1 cellular context compared by ENCODE assay signal in the genomic region with DNA sequence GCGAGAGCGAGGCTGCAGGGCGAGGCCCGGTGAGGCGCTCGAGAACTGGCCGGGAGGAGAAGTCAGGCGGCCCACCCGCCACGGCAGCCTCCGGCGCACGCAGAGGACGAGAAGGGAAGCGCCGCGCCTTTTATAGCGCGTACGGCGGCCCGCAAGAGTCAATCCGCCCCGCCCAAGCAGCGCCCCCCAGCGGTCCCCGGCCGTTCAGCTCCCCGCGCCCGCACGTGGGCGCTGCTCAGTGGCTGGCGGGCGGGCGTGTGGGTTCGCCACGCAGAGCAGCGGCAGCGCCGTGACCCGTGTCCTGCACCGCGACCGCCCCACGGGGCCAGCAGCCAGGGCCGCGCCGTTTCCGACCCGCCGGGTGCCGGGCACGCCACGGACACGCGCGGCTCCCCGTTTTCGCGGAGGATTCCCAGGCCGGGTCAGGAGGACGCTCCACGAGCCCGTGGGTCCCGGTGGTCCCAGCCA.
TF ChIP-seq lines count a peak whose summit lies in the region.

No MANE protein-coding gene starts in this region.

TF ChIP-seq in HepG2, 621 proteins besides CTCF, POLR2A, EP300 and RAD21 (continued from another document and continues in another):
- TF ChIP-seq, protein P1, sequence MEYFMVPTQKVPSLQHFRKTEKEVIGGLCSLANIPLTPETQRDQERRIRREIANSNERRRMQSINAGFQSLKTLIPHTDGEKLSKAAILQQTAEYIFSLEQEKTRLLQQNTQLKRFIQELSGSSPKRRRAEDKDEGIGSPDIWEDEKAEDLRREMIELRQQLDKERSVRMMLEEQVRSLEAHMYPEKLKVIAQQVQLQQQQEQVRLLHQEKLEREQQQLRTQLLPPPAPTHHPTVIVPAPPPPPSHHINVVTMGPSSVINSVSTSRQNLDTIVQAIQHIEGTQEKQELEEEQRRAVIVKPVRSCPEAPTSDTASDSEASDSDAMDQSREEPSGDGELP (IDR thresholded peaks at IDR 0.05; ENCODE audit: borderline replicate concordance, low read depth), result no peak
- no peak for TF ChIP-seq RFX1 (IDR thresholded peaks at IDR 0.05)
- TF ChIP-seq HOXD1 (CRISPR knock-in tag; IDR thresholded peaks at IDR 0.05), result peak; percentile 89
- peak; percentile 79 for TF ChIP-seq ZNF746 (CRISPR knock-in tag; IDR thresholded peaks at IDR 0.05)
- peak; percentile 75; the same call in 1 of the 2 replicates for TF ChIP-seq BCL6 (CRISPR knock-in tag; IDR thresholded peaks at IDR 0.05)
- TF ChIP-seq, protein P2, sequence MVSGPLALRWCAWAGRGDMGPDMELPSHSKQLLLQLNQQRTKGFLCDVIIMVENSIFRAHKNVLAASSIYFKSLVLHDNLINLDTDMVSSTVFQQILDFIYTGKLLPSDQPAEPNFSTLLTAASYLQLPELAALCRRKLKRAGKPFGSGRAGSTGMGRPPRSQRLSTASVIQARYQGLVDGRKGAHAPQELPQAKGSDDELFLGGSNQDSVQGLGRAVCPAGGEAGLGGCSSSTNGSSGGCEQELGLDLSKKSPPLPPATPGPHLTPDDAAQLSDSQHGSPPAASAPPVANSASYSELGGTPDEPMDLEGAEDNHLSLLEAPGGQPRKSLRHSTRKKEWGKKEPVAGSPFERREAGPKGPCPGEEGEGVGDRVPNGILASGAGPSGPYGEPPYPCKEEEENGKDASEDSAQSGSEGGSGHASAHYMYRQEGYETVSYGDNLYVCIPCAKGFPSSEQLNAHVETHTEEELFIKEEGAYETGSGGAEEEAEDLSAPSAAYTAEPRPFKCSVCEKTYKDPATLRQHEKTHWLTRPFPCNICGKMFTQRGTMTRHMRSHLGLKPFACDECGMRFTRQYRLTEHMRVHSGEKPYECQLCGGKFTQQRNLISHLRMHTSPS (CRISPR knock-in tag; IDR thresholded peaks at IDR 0.05; ENCODE audit: low read depth), result peak; percentile 29; the same call in 1 of the 2 replicates
- TF ChIP-seq KAT2B (IDR thresholded peaks at IDR 0.05; ENCODE audit: borderline replicate concordance, low read depth, low read length), result no peak
- peak; percentile 95 for TF ChIP-seq YEATS2 (CRISPR knock-in tag; IDR thresholded peaks at IDR 0.05; ENCODE audit: borderline replicate concordance)
- TF ChIP-seq, protein P3, sequence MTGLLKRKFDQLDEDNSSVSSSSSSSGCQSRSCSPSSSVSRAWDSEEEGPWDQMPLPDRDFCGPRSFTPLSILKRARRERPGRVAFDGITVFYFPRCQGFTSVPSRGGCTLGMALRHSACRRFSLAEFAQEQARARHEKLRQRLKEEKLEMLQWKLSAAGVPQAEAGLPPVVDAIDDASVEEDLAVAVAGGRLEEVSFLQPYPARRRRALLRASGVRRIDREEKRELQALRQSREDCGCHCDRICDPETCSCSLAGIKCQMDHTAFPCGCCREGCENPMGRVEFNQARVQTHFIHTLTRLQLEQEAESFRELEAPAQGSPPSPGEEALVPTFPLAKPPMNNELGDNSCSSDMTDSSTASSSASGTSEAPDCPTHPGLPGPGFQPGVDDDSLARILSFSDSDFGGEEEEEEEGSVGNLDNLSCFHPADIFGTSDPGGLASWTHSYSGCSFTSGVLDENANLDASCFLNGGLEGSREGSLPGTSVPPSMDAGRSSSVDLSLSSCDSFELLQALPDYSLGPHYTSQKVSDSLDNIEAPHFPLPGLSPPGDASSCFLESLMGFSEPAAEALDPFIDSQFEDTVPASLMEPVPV (CRISPR knock-in tag; IDR thresholded peaks at IDR 0.05), result peak; percentile 82
- TF ChIP-seq ZNF3 (CRISPR knock-in tag; IDR thresholded peaks at IDR 0.05), result no peak
- TF ChIP-seq PAX8 (CRISPR knock-in tag; IDR thresholded peaks at IDR 0.05; ENCODE audit: borderline replicate concordance), result 0 out of 2 replicates have a peak, but pooled peaks have one; percentile 23
- 0 out of 2 replicates have a peak, but pooled peaks have one; percentile 73 for TF ChIP-seq ZNF256 (CRISPR knock-in tag; conservative IDR thresholded peaks at IDR 0.05)
- peak; percentile 76; the same call in 1 of the 2 replicates for TF ChIP-seq ZZZ3 (CRISPR knock-in tag; IDR thresholded peaks at IDR 0.05; ENCODE audit: borderline replicate concordance)
- TF ChIP-seq CCDC6 (CRISPR knock-in tag; IDR thresholded peaks at IDR 0.05), result peak; percentile 99
- TF ChIP-seq ZNF225 (CRISPR knock-in tag; IDR thresholded peaks at IDR 0.05), result no peak; the same call in 1 of the 2 replicates
- no peak for TF ChIP-seq ZNF549 (CRISPR knock-in tag; IDR thresholded peaks at IDR 0.05)
- TF ChIP-seq TSC22D2 (CRISPR knock-in tag; IDR thresholded peaks at IDR 0.05; ENCODE audit: borderline replicate concordance), result peak; percentile 88; the same call in 1 of the 2 replicates
- TF ChIP-seq, protein P4, sequence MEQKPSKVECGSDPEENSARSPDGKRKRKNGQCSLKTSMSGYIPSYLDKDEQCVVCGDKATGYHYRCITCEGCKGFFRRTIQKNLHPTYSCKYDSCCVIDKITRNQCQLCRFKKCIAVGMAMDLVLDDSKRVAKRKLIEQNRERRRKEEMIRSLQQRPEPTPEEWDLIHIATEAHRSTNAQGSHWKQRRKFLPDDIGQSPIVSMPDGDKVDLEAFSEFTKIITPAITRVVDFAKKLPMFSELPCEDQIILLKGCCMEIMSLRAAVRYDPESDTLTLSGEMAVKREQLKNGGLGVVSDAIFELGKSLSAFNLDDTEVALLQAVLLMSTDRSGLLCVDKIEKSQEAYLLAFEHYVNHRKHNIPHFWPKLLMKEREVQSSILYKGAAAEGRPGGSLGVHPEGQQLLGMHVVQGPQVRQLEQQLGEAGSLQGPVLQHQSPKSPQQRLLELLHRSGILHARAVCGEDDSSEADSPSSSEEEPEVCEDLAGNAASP (CRISPR knock-in tag; IDR thresholded peaks at IDR 0.05; ENCODE audit: borderline replicate concordance), result peak; percentile 79
- no peak for TF ChIP-seq ZNF224 (CRISPR knock-in tag; IDR thresholded peaks at IDR 0.05)
- no peak for TF ChIP-seq NFRKB (IDR thresholded peaks at IDR 0.05)
- no peak for TF ChIP-seq ZFP41 (CRISPR knock-in tag; IDR thresholded peaks at IDR 0.05; ENCODE audit: borderline replicate concordance)
- no peak for TF ChIP-seq ZFP36L2 (CRISPR knock-in tag; IDR thresholded peaks at IDR 0.05)
- TF ChIP-seq, protein P5, sequence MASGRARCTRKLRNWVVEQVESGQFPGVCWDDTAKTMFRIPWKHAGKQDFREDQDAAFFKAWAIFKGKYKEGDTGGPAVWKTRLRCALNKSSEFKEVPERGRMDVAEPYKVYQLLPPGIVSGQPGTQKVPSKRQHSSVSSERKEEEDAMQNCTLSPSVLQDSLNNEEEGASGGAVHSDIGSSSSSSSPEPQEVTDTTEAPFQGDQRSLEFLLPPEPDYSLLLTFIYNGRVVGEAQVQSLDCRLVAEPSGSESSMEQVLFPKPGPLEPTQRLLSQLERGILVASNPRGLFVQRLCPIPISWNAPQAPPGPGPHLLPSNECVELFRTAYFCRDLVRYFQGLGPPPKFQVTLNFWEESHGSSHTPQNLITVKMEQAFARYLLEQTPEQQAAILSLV (CRISPR knock-in tag; IDR thresholded peaks at IDR 0.05; ENCODE audit: borderline replicate concordance), result no peak; the same call in 1 of the 2 replicates
- peak; percentile 78 for TF ChIP-seq TBX2 (CRISPR knock-in tag; IDR thresholded peaks at IDR 0.05; ENCODE audit: borderline replicate concordance)
- peak; percentile 29; the same call in 1 of the 2 replicates for TF ChIP-seq ZNF264 (CRISPR knock-in tag; IDR thresholded peaks at IDR 0.05)
- no peak for TF ChIP-seq GTF3A (CRISPR knock-in tag; conservative IDR thresholded peaks at IDR 0.05)
- TF ChIP-seq, protein P6, sequence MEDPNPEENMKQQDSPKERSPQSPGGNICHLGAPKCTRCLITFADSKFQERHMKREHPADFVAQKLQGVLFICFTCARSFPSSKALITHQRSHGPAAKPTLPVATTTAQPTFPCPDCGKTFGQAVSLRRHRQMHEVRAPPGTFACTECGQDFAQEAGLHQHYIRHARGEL (CRISPR knock-in tag; IDR thresholded peaks at IDR 0.05), result no peak
- TF ChIP-seq, protein P7, sequence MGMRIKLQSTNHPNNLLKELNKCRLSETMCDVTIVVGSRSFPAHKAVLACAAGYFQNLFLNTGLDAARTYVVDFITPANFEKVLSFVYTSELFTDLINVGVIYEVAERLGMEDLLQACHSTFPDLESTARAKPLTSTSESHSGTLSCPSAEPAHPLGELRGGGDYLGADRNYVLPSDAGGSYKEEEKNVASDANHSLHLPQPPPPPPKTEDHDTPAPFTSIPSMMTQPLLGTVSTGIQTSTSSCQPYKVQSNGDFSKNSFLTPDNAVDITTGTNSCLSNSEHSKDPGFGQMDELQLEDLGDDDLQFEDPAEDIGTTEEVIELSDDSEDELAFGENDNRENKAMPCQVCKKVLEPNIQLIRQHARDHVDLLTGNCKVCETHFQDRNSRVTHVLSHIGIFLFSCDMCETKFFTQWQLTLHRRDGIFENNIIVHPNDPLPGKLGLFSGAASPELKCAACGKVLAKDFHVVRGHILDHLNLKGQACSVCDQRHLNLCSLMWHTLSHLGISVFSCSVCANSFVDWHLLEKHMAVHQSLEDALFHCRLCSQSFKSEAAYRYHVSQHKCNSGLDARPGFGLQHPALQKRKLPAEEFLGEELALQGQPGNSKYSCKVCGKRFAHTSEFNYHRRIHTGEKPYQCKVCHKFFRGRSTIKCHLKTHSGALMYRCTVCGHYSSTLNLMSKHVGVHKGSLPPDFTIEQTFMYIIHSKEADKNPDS (CRISPR knock-in tag; IDR thresholded peaks at IDR 0.05), result no peak
- TF ChIP-seq ZFYVE20 (CRISPR knock-in tag; IDR thresholded peaks at IDR 0.05; ENCODE audit: borderline replicate concordance, low read depth), result no peak
- TF ChIP-seq ZNF556 (CRISPR knock-in tag; IDR thresholded peaks at IDR 0.05; ENCODE audit: borderline replicate concordance), result peak; percentile 55; the same call in 1 of the 2 replicates
- TF ChIP-seq ZNF777 (CRISPR knock-in tag; IDR thresholded peaks at IDR 0.05), result peak; percentile 82
- TF ChIP-seq, protein P8, sequence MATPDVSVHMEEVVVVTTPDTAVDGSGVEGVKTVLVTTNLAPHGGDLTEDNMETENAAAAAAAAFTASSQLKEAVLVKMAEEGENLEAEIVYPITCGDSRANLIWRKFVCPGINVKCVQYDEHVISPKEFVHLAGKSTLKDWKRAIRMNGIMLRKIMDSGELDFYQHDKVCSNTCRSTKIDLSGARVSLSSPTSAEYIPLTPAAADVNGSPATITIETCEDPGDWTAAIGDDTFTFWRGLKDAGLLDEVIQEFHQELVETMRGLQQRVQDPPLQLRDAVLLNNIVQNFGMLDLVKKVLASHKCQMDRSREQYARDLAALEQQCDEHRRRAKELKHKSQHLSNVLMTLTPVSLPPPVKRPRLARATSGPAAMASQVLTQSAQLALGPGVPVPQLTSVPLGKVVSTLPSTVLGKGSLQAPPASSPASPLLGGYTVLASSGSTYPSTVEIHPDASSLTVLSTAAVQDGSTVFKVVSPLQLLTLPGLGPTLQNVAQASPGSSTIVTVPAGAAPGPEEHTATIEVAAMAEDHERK (CRISPR knock-in tag; IDR thresholded peaks at IDR 0.05; ENCODE audit: low read depth), result 0 out of 2 replicates have a peak, but pooled peaks have one; percentile 39
- no peak for TF ChIP-seq NFE2L1 (CRISPR knock-in tag; IDR thresholded peaks at IDR 0.05; ENCODE audit: borderline replicate concordance)
- TF ChIP-seq KMT2B (CRISPR knock-in tag; IDR thresholded peaks at IDR 0.05), result peak; percentile 51
- TF ChIP-seq ZNF572 (CRISPR knock-in tag; IDR thresholded peaks at IDR 0.05), result no peak
- TF ChIP-seq NFE2 (CRISPR knock-in tag; IDR thresholded peaks at IDR 0.05), result 0 out of 2 replicates have a peak, but pooled peaks have one; percentile 11
- TF ChIP-seq NFIB (CRISPR knock-in tag; IDR thresholded peaks at IDR 0.05; ENCODE audit: borderline replicate concordance), result no peak
- TF ChIP-seq, protein P9, sequence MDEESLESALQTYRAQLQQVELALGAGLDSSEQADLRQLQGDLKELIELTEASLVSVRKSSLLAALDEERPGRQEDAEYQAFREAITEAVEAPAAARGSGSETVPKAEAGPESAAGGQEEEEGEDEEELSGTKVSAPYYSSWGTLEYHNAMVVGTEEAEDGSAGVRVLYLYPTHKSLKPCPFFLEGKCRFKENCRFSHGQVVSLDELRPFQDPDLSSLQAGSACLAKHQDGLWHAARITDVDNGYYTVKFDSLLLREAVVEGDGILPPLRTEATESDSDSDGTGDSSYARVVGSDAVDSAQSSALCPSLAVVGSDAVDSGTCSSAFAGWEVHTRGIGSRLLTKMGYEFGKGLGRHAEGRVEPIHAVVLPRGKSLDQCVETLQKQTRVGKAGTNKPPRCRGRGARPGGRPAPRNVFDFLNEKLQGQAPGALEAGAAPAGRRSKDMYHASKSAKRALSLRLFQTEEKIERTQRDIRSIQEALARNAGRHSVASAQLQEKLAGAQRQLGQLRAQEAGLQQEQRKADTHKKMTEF (CRISPR knock-in tag; IDR thresholded peaks at IDR 0.05), result peak; percentile 77; the same call in 1 of the 2 replicates
- no peak for TF ChIP-seq ZNF432 (CRISPR knock-in tag; IDR thresholded peaks at IDR 0.05; ENCODE audit: borderline replicate concordance)
- no peak for TF ChIP-seq ZNF17 (CRISPR knock-in tag; IDR thresholded peaks at IDR 0.05)
- TF ChIP-seq CHD2 (IDR thresholded peaks at IDR 0.05; ENCODE audit: low read depth, low read length), result no peak; the same call in 1 of the 2 replicates
- no peak for TF ChIP-seq CHD4 (IDR thresholded peaks at IDR 0.05; ENCODE audit: borderline replicate concordance, low read length)
- TF ChIP-seq, protein P10, sequence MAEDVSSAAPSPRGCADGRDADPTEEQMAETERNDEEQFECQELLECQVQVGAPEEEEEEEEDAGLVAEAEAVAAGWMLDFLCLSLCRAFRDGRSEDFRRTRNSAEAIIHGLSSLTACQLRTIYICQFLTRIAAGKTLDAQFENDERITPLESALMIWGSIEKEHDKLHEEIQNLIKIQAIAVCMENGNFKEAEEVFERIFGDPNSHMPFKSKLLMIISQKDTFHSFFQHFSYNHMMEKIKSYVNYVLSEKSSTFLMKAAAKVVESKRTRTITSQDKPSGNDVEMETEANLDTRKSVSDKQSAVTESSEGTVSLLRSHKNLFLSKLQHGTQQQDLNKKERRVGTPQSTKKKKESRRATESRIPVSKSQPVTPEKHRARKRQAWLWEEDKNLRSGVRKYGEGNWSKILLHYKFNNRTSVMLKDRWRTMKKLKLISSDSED (CRISPR knock-in tag; IDR thresholded peaks at IDR 0.05), result no peak; the same call in 1 of the 2 replicates
- TF ChIP-seq CBX1 (IDR thresholded peaks at IDR 0.05; ENCODE audit: low read depth), result peak; percentile 92
- no peak for TF ChIP-seq FOXM1 (CRISPR knock-in tag; IDR thresholded peaks at IDR 0.05)
- TF ChIP-seq, protein P11, sequence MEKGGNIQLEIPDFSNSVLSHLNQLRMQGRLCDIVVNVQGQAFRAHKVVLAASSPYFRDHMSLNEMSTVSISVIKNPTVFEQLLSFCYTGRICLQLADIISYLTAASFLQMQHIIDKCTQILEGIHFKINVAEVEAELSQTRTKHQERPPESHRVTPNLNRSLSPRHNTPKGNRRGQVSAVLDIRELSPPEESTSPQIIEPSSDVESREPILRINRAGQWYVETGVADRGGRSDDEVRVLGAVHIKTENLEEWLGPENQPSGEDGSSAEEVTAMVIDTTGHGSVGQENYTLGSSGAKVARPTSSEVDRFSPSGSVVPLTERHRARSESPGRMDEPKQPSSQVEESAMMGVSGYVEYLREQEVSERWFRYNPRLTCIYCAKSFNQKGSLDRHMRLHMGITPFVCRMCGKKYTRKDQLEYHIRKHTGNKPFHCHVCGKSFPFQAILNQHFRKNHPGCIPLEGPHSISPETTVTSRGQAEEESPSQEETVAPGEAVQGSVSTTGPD (CRISPR knock-in tag; IDR thresholded peaks at IDR 0.05), result no peak
- TF ChIP-seq ZNF30 (CRISPR knock-in tag; IDR thresholded peaks at IDR 0.05), result no peak
- TF ChIP-seq PHF21A (CRISPR knock-in tag; IDR thresholded peaks at IDR 0.05), result no peak
- TF ChIP-seq NFKBIZ (CRISPR knock-in tag; IDR thresholded peaks at IDR 0.05), result no peak
- no peak for TF ChIP-seq NFE2L2 (IDR thresholded peaks at IDR 0.05; ENCODE audit: low read length)
- 0 out of 2 replicates have a peak, but pooled peaks have one; percentile 67 for TF ChIP-seq ZNF546 (CRISPR knock-in tag; conservative IDR thresholded peaks at IDR 0.05)
- peak; percentile 66 for TF ChIP-seq NFKB2 (CRISPR knock-in tag; IDR thresholded peaks at IDR 0.05; ENCODE audit: borderline replicate concordance)
